ENCODE assay signal across 1 cellular context in the genomic region with DNA sequence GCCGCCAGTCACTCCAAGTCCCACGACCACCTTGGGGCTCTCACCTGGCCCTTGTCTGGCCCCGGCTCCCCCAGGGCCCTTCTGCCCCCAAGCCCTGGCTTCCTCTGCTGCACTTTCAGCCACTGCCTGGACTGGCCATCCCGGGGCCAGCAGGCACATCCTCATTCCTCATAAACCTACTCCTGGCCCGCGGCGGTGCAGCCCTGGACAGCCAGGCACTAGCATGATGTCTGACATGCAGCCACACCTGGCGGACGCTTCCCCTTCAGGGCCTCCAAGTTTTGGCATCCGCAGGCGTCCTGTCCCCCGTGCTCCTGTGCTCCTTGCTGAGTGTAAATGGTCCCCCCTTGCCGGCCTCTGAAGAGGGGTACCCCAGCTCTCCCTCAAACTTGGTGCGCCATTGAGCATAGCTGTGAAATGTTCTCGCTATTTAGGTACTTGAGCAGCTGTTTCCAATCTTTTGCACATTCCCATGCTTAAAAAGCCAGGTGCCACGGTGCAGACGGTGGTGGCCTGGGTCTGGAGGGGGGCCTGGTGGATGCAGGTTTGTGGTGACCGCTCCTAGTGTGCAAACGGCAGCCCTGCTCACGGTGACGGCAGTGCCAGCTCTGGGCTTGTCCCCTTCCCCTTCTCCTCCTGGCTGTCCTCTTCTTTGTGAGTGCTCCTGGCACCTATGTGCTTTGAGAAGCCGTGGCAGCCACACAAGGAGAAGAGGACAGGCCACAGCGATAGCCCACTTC.
TF ChIP-seq lines count a peak whose summit lies in the region.

No MANE protein-coding gene starts in this region.

TF ChIP-seq in SK-N-SH, 30 proteins besides CTCF, POLR2A, EP300 and RAD21 (continued from another document):
- TF ChIP-seq, protein P1, sequence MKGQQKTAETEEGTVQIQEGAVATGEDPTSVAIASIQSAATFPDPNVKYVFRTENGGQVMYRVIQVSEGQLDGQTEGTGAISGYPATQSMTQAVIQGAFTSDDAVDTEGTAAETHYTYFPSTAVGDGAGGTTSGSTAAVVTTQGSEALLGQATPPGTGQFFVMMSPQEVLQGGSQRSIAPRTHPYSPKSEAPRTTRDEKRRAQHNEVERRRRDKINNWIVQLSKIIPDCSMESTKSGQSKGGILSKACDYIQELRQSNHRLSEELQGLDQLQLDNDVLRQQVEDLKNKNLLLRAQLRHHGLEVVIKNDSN (IDR thresholded peaks at IDR 0.05; ENCODE audit: borderline replicate concordance, low read depth): no peak
- TF ChIP-seq, protein P2, sequence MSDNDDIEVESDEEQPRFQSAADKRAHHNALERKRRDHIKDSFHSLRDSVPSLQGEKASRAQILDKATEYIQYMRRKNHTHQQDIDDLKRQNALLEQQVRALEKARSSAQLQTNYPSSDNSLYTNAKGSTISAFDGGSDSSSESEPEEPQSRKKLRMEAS (IDR thresholded peaks at IDR 0.05; ENCODE audit: low read depth): no peak
